8 cellular contexts compared by ENCODE assay signal in the genomic region with DNA sequence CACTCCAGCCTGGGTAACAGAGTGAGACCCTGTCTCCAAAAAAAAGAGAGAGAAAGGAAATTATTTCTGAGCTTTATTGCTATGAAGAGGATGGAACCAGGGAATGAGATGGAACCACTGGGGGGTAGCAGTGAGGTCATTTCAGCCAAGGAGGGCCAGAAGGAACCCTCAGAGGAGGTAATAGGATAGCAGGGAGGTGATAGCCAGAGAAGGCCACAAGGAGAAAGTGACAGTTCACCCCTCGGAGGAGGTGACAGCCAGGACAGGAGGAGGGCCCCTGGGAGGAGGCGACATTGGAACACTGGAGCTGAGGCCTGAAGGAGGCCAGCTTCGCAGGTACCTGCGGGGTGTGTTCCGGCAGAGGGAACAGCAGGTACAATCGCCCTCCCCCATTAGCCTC. TPM values are rescaled to one million over a fixed set of nuclear protein-coding genes. Genes with fewer than 3 reads are reported as not detected.
DNase-seq lines count a peak whose midpoint lies in the region; ATAC-seq and TF ChIP-seq lines count a peak whose summit lies in the region.

No MANE protein-coding gene starts in this region.

- H3K4me3 ChIP-seq in ascending aorta, result peak overlapping the region; percentile 88 to 95

- no peaks in the 10 kb centered on the region for H3K9me3 Mint-ChIP-seq in mesothelial cell of epicardium

- peak overlapping the region; percentile 18 for H3K27ac Mint-ChIP-seq in mesothelial cell of epicardium

- no peaks in the 10 kb centered on the region for H3K36me3 Mint-ChIP-seq in mesothelial cell of epicardium

- DNase-seq in DMS53 (lab: John Stamatoyannopoulos, UW), result peak; percentile 46
- no peak for DNase-seq in DMS53 treated with DMSO at 0.1 percent for 48 hours (lab: John Stamatoyannopoulos, UW; ENCODE audit: unreplicated experiment)
- DNase-seq in Kasumi-1 (lab: John Stamatoyannopoulos, UW), result peak; percentile 57 to 77
- no peak for DNase-seq in ascending aorta (ENCODE audit: low spot score in 2 of 2)
- DNase-seq in mesothelial cell of epicardium (ENCODE audit: low spot score in 2 of 2, unreplicated experiment in 2 of 2), result no peak
- DNase-seq in stimulated activated CD4-positive, alpha-beta T cell treated with anti-CD3 and anti-CD28 coated beads, Interleukin-15, amount 100 ng/mL, for 24 hours, result no peak
- DNase-seq in NK-92 treated with Interleukin-12 subunit alpha and Interleukin-12 subunit beta, amount 100 ng/mL, for 24 hours (lab: John Stamatoyannopoulos, UW), result no peak

- H3K9me3 ChIP-seq in ascending aorta, result no peaks in the 10 kb centered on the region

- no peak for ATAC-seq in GM18519 (IDR thresholded peaks at IDR 0.05; ENCODE audit: low FRiP score, unreplicated experiment)

- H3K27me3 ChIP-seq in ascending aorta, result no peaks in the 10 kb centered on the region

- no peak overlapping the region for H3K27ac ChIP-seq in ascending aorta

- peak overlapping the region; percentile 72 for H3K4me3 Mint-ChIP-seq in mesothelial cell of epicardium

- peak in 2 of 3 experiments; percentile 8 for TF ChIP-seq CTCF in ascending aorta (IDR thresholded peaks at IDR 0.05)
- TF ChIP-seq CTCF in mesothelial cell of epicardium (IDR thresholded peaks at IDR 0.05; ENCODE audit: unreplicated experiment), result no peak

- no peaks in the 10 kb centered on the region for H3K36me3 ChIP-seq in ascending aorta

- intact Hi-C loops in ascending aorta (cut with DNase I), result no loop called here

- no peaks in the 10 kb centered on the region for H3K27me3 Mint-ChIP-seq in mesothelial cell of epicardium (ENCODE audit: low read depth)

- peaks cover 6 to 12% of the 10 kb centered on the region in 2 donors for H3K4me1 ChIP-seq in ascending aorta

- peaks cover 14% of the 10 kb centered on the region for H3K4me1 Mint-ChIP-seq in mesothelial cell of epicardium

RNA-seq across cellular contexts. Expression of gene PGPEP1, which starts 0.7 kb away (rescaled TPM):
- 14.8 TPM for total RNA-seq in ascending aorta
- total RNA-seq in mesothelial cell of epicardium, result 22.6 to 24.3 TPM (median 23.2 TPM) in 3 replicates

RNA-seq across cellular contexts. Expression of gene LSM4, which starts 16.8 kb away (rescaled TPM):
- total RNA-seq in ascending aorta (62.5 TPM), mesothelial cell of epicardium (112 to 119 TPM (median 114 TPM) in 3 replicates)

RNA-seq across cellular contexts. Expression of gene GDF15, which starts 46.3 kb away (rescaled TPM):
- 8.5 TPM for total RNA-seq in ascending aorta
- 3.2 to 4.7 TPM (median 3.9 TPM) in 3 replicates for total RNA-seq in mesothelial cell of epicardium

RNA-seq across cellular contexts. Expression of gene LRRC25, which starts 57.7 kb away (rescaled TPM):
- total RNA-seq in ascending aorta (6.9 TPM), mesothelial cell of epicardium (0.18 to 0.29 TPM in 2 of 3 replicates, not detected in the other)

RNA-seq across cellular contexts. Expression of gene JUND, which starts 58.3 kb away (rescaled TPM):
- 3,570 TPM for total RNA-seq in ascending aorta
- 274 to 284 TPM (median 276 TPM) in 3 replicates for total RNA-seq in mesothelial cell of epicardium

Comparison
In these comparisons a context has a peak if more than half of its experiments do, and no peak if none do; other contexts are left out.
1. DNase-seq: peak in DMS53 (single experiment) and Kasumi-1 (2 of 2); none in DMS53 treated with DMSO at 0.1 percent for 48 hours (single experiment), ascending aorta (0 of 2), mesothelial cell of epicardium (0 of 2), stimulated activated CD4-positive, alpha-beta T cell treated with anti-CD3 and anti-CD28 coated beads, Interleukin-15, amount 100 ng/mL, for 24 hours (single experiment) and NK-92 treated with Interleukin-12 subunit alpha and Interleukin-12 subunit beta, amount 100 ng/mL, for 24 hours (single experiment).